In the genomic region with DNA sequence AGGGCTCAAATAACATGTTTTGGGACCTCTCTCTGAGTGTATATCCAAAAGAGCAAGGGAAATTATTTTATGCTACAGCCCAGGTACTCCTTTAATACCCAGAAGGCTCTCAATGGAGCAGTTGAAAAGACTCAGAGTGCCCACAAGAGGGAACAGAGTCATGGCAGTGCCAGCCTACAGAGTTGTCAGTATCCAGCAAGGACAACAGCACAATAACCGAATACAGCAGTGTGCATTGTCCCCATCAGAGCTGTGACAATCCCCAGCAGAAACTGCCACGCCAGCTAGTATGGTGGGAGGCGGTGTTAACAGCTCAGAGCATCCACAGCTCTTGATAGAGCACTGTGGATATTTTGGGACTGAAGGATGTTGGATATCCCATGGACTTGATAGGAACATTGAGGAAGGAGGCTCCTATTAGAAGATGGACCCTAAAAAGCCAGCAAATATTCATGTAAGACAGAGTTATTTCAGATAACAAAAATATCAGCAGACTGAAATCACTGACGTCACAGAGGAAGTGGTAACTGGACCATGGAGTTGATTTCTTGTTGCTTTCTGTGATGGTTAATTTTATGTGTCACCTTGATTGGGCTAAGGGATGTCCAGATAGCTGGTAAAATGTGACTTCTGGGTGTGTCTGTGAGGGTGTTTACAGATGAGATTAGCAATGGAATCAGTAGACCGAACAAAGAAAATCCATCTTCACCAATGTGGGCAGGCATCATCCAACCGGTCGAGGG, we compare ENCODE assay signal across 14 cellular contexts.
"Had no signal": no experiment of that assay in that cellular context is flagged by ENCODE, and none has a peak within 500 bp of the region (broad histone marks: within the 10 kb centered on the region; RNA-seq: fewer than 3 reads in every experiment).

No MANE protein-coding gene starts in this region.

- H3K4me1 Mint-ChIP-seq: activated CD4-positive, alpha-beta T cell treated with anti-CD3 and anti-CD28 coated beads, Interleukin-2, amount 10 ng/mL, durations not matched to agents 24 days and 14 days; activated naive CD8-positive, alpha-beta T cell treated with anti-CD3 and anti-CD28 coated beads for 36 hours; endodermal cell had no signal

- H3K4me3 ChIP-seq: gastrocnemius medialis, ovary, suprapubic skin, upper lobe of left lung had no signal

- H3K27ac Mint-ChIP-seq: activated B cell treated with CpG ODN at 0.5 μM for 24 hours; activated CD4-positive, alpha-beta T cell treated with anti-CD3 and anti-CD28 coated beads, Interleukin-2, amount 10 ng/mL, durations not matched to agents 24 days and 14 days; activated naive CD8-positive, alpha-beta T cell treated with anti-CD3 and anti-CD28 coated beads for 36 hours; endodermal cell had no signal

- ATAC-seq: gastrocnemius medialis, left ventricle myocardium superior had no signal

- H3K36me3 Mint-ChIP-seq: activated naive CD8-positive, alpha-beta T cell treated with anti-CD3 and anti-CD28 coated beads for 36 hours had no signal

- H3K36me3 ChIP-seq: gastrocnemius medialis, ovary, suprapubic skin, upper lobe of left lung had no signal

- H3K4me3 Mint-ChIP-seq: activated B cell treated with CpG ODN at 0.5 μM for 24 hours; activated CD4-positive, alpha-beta T cell treated with anti-CD3 and anti-CD28 coated beads, Interleukin-2, amount 10 ng/mL, durations not matched to agents 24 days and 14 days; activated naive CD8-positive, alpha-beta T cell treated with anti-CD3 and anti-CD28 coated beads for 36 hours; endodermal cell had no signal

- H3K9me3 Mint-ChIP-seq: activated B cell treated with CpG ODN at 0.5 μM for 24 hours; activated CD4-positive, alpha-beta T cell treated with anti-CD3 and anti-CD28 coated beads, Interleukin-2, amount 10 ng/mL, durations not matched to agents 24 days and 14 days; activated naive CD8-positive, alpha-beta T cell treated with anti-CD3 and anti-CD28 coated beads for 36 hours; endodermal cell had no signal

- H3K27me3 Mint-ChIP-seq: activated B cell treated with CpG ODN at 0.5 μM for 24 hours; activated naive CD8-positive, alpha-beta T cell treated with anti-CD3 and anti-CD28 coated beads for 36 hours had no signal

- H3K4me1 ChIP-seq: gastrocnemius medialis, suprapubic skin, upper lobe of left lung had no signal

- DNase-seq: activated B cell treated with CpG ODN at 0.5 μM for 24 hours; activated CD4-positive, alpha-beta T cell treated with anti-CD3 and anti-CD28 coated beads, Interleukin-2, amount 10 ng/mL, durations not matched to agents 24 days and 14 days; activated CD8-positive, alpha-beta memory T cell treated with anti-CD3 and anti-CD28 coated beads for 24 hours; activated gamma-delta T cell treated with Interleukin-2 at 50 U/mL for 16 hours; activated naive CD8-positive, alpha-beta T cell treated with anti-CD3 and anti-CD28 coated beads for 36 hours; aorta; dermis blood vessel endothelial cell; endodermal cell; gastrocnemius medialis; left ventricle myocardium superior; ovary; stimulated activated naive CD4-positive, alpha-beta T cell; upper lobe of left lung had no signal

- H3K27me3 ChIP-seq: gastrocnemius medialis, ovary, suprapubic skin, upper lobe of left lung had no signal

- H3K9me3 ChIP-seq: gastrocnemius medialis, ovary, suprapubic skin, upper lobe of left lung had no signal

- H3K27ac ChIP-seq: gastrocnemius medialis, ovary, suprapubic skin, upper lobe of left lung had no signal
